Comparison of ENCODE assay signal across 8 cellular contexts in the genomic region with DNA sequence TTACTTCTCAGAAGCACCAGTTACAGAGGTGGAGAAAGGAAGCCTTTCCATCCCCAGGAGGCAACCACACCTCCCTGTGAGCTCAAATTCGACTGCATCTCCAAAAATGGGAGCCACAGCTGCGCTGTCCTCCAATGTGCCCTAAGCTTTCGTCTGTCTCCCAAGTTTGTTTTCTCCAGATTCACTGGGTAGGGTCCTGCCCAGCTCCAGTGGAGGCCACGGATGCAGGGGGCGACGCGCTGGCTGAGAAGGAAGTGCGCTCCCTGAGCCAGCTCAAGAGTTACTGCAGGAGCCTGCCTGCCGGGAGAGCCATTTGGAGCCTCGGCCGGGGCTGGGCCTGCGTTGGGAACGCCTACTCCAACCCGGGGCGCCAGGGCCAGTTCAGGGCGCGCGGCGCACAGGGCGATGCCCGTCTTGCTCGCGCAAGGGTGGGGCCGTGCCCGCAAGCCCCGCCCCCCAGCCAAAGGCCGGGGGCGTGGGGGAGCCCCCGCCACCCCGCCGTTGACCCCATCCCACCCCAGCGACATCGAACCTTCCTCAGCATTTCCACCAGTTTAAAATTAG. TPM values are rescaled to one million over a fixed set of nuclear protein-coding genes. Genes with fewer than 3 reads are reported as not detected.
DNase-seq lines count a peak whose midpoint lies in the region; FAIRE-seq and TF ChIP-seq lines count a peak whose summit lies in the region.

No MANE protein-coding gene starts in this region.

- TF ChIP-seq POLR2A in H54 (IDR thresholded peaks at IDR 0.05; ENCODE audit: low read depth, low read length) = peak; percentile 66
- TF ChIP-seq POLR2A in vagina (IDR thresholded peaks at IDR 0.05) = peak; percentile 58 to 75

- H3K4me1 ChIP-seq in ascending aorta (peaks cover 5 to 13% of the 10 kb centered on the region in 2 donors), vagina (peaks cover 45% of the 10 kb centered on the region)

- FAIRE-seq in H54 (lab: Jason Lieb, UNC) = peak; percentile 57

- H3K27me3 ChIP-seq in GM06990 (replicated peaks; ENCODE audit: control insufficient read depth, insufficient read depth, low read length) (no peaks in the 10 kb centered on the region), ascending aorta (no peaks in the 10 kb centered on the region), vagina (no peaks in the 10 kb centered on the region)

- H3K4me3 ChIP-seq in GM06990 (replicated peaks; ENCODE audit: low read depth, low read length) = peak overlapping the region; percentile 75
- H3K4me3 ChIP-seq in ascending aorta = peak overlapping the region; percentile 58 to 75
- peak overlapping the region; percentile 56 to 61 for H3K4me3 ChIP-seq in vagina

- H3K9me3 ChIP-seq in ascending aorta (no peaks in the 10 kb centered on the region), vagina (no peaks in the 10 kb centered on the region)

- TF ChIP-seq CTCF in GM06990 (IDR thresholded peaks at IDR 0.05; ENCODE audit: insufficient read depth, low read length, poor library complexity, severe bottlenecking) (no peak), LNCAP (IDR thresholded peaks at IDR 0.05) (peak; percentile 17; the same call in 1 of the 2 replicates), ascending aorta (IDR thresholded peaks at IDR 0.05) (peak in 1 of 3 experiments; percentile 16), vagina (IDR thresholded peaks at IDR 0.05) (no peak)

- H3K27ac ChIP-seq in ascending aorta = peak overlapping the region; percentile 87 to 90
- H3K27ac ChIP-seq in vagina = peak overlapping the region; percentile 88

- H3K36me3 ChIP-seq in GM06990 (ENCODE audit: control insufficient read depth, insufficient read depth, low read length) = peaks cover 2% of the 10 kb centered on the region; the same call in 1 of the 2 replicates
- peaks cover 0 to 3% of the 10 kb centered on the region in 2 donors for H3K36me3 ChIP-seq in ascending aorta
- H3K36me3 ChIP-seq in vagina = peaks cover 0 to 10% of the 10 kb centered on the region in 2 donors

- DNase-seq in GM06990 (ENCODE audit: extremely low read depth, insufficient read length) (peak; percentile 88), H54 (ENCODE audit: insufficient read length, low spot score) (peak; percentile 70), T-helper 2 cell (peak; percentile 52 to 85 (median 60)), ascending aorta (ENCODE audit: low spot score in 2 of 2) (peak; percentile 64 to 93), hepatic stellate cell (ENCODE audit: low spot score) (peak; percentile 70), renal cortical epithelial cell (ENCODE audit: low read depth) (peak; percentile 74), vagina (ENCODE audit: extremely low spot score in 2 of 2) (peak in 1 of 2 donors; percentile 90)

- intact Hi-C loops in ascending aorta (cut with DNase I) (loop anchor here (1.0 to 5.0 kb wide), 2 partner anchors 19 to 257 kb away; no protein-coding TSS in a partner anchor), vagina (cut with DNase I) (no loop called here)

RNA-seq across cellular contexts. Expression of a gene that starts 19.5 kb away (rescaled TPM):
- total RNA-seq in ascending aorta = 11.3 TPM
- total RNA-seq in renal cortical epithelial cell = 36.5 and 38.1 TPM in 2 replicates
- 26.8 TPM for total RNA-seq in vagina
